ENCODE assay signal across 10 cellular contexts in the genomic region with DNA sequence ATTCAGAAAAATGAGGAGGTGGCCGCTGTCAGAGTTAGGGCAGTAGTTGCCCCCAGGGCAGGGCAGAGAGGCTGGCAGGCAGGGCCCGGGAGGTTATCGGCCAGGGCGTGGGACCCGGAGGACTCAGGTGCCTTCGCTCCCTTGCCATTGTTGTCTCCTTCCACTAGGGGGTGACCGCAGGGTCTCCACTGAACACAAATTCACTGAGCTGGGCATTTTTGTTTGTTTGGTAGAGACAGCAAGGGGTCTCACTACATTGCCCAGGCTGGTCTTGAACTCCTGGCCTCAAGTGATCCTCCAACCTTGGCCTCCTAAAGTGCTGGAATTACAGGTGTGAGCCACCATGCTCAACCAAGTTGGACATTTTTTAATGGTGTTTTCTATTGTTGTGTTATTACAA. TPM values are rescaled to one million over a fixed set of nuclear protein-coding genes. Genes with fewer than 3 reads are reported as not detected.
DNase-seq lines count a peak whose midpoint lies in the region; ATAC-seq, FAIRE-seq and TF ChIP-seq lines count a peak whose summit lies in the region.
"Had no signal": no experiment of that assay in that cellular context is flagged by ENCODE, and none has a peak within 500 bp of the region (broad histone marks: within the 10 kb centered on the region; RNA-seq: fewer than 3 reads in every experiment).

No MANE protein-coding gene starts in this region.

- peaks cover 0 to 62% (median 0%) of the 10 kb centered on the region in 3 donors for H3K36me3 ChIP-seq in Peyer's patch

- H3K27me3 ChIP-seq in Peyer's patch: no peaks in the 10 kb centered on the region

- WGBS in A549 (ENCODE audit: missing lambda C conversion rate): 68% methylated on average over 7 of the region's 7 CpGs

- H3K9me3 ChIP-seq in A549 (no peaks in the 10 kb centered on the region), Peyer's patch (no peaks in the 10 kb centered on the region)

- DNase-seq in A549 (ENCODE audit: low read depth in 1 of 2, low spot score in 1 of 2): peak; percentile 42 to 43
- peak; percentile 57 for DNase-seq in GM03348 (ENCODE audit: low spot score)
- no peak for DNase-seq in Peyer's patch
- peak in 1 of 2 donors; percentile 18 for DNase-seq in foreskin fibroblast

- no peak for FAIRE-seq in A549 (lab: Jason Lieb, UNC)
- FAIRE-seq: GM19239 had no signal

- TF ChIP-seq POLR2A in A549 (IDR thresholded peaks at IDR 0.05; ENCODE audit: low read length): no peak
- TF ChIP-seq POLR2A in Peyer's patch (IDR thresholded peaks at IDR 0.05): no peak

- H3K4me2 ChIP-seq in A549: no peak overlapping the region

- H3K27ac ChIP-seq in A549 (no peak overlapping the region), Peyer's patch (no peak overlapping the region)

- CTCF ChIA-PET in A549 (lab: Yijun Ruan, JAX): interaction anchor here (0.6 to 1.6 kb wide), 5 partner anchors 9 to 139 kb away, joined by 3 to 7 read pairs (median 4); no protein-coding TSS in a partner anchor

- peak in 1 of 2 experiments; percentile 27; a peak in 2 of 5 replicates for TF ChIP-seq RAD21 in A549 (conservative IDR thresholded peaks at IDR 0.05 in 1 of 2, IDR thresholded peaks at IDR 0.05 in 1 of 2)

- no peak overlapping the region for H3K4me3 ChIP-seq in A549
- H3K4me3 ChIP-seq in Peyer's patch: no peak overlapping the region
- H3K4me3 ChIP-seq in foreskin fibroblast (ENCODE audit: low read depth in 1 of 2, low read length in 2 of 2): no peak overlapping the region
- H3K4me3 ChIP-seq: lung had no signal

- peak; percentile 33 for TF ChIP-seq CTCF in A549 (IDR thresholded peaks at IDR 0.05)
- TF ChIP-seq CTCF in Peyer's patch (IDR thresholded peaks at IDR 0.05): peak in 5 of 6 experiments; percentile 11 to 32 (median 27)
- TF ChIP-seq CTCF in foreskin fibroblast (IDR thresholded peaks at IDR 0.05; ENCODE audit: low read depth, low read length): peak; percentile 39

- H3K4me1 ChIP-seq in A549: no peaks in the 10 kb centered on the region
- peaks cover 0 to 14% (median 2%) of the 10 kb centered on the region in 4 donors for H3K4me1 ChIP-seq in Peyer's patch

- POLR2A ChIA-PET in A549 (lab: Yijun Ruan, JAX): interaction anchor here (1.5 kb wide), 1 partner anchor 34 kb away, joined by 4 read pairs; no protein-coding TSS in a partner anchor

- peak; percentile 81 to 84; a peak in 5 of 6 replicates for ATAC-seq in A549
- ATAC-seq in GM19463 (IDR thresholded peaks at IDR 0.05; ENCODE audit: unreplicated experiment): no peak
- ATAC-seq in HG03442 (IDR thresholded peaks at IDR 0.05; ENCODE audit: unreplicated experiment): no peak
- no peak for ATAC-seq in activated CD4-positive, CD25-positive, alpha-beta regulatory T cell treated with anti-CD3 and anti-CD28 coated beads, Interleukin-2, amount 50 U/mL, for 24 hours
- ATAC-seq in GM21390 (IDR thresholded peaks at IDR 0.05; ENCODE audit: unreplicated experiment): no peak

- TF ChIP-seq EP300 in A549 (IDR thresholded peaks at IDR 0.05): no peak

TF ChIP-seq in A549, 52 proteins besides CTCF, POLR2A, EP300 and RAD21:
- TF ChIP-seq MAFK (IDR thresholded peaks at IDR 0.05; ENCODE audit: partially characterized antibody) (peak; percentile 57), POLR2AphosphoS2 (conservative IDR thresholded peaks at IDR 0.05; ENCODE audit: low read length) (no peak)

RNA-seq across cellular contexts. Expression of a gene that starts 25.1 kb away (rescaled TPM):
- polyA plus RNA-seq in A549 (2011; rRNA removed) (28.8 and 31.5 TPM in 2 replicates), A549 (2017; fragmentation: RNase III; extraction: RNeasy Plus Mini Kit Qiagen cat#74134 plus additional on column Dnase treatment) (41.4 to 42.6 TPM (median 41.8 TPM) in 3 replicates)
- 48.9 and 54.3 TPM in 2 replicates for polyA plus RNA-seq in A549 (2012; cell fraction: cytosol; rRNA removed)
- polyA plus RNA-seq in A549 (2012; cell fraction: nucleus; rRNA removed): 106 and 107 TPM in 2 replicates
- polyA minus RNA-seq in A549 (2011; rRNA and poly(A)+ RNA removed): 24.2 and 26.0 TPM in 2 replicates
- 100 to 1,000 TPM in 2 of 4 donors, 10 to 100 TPM in 2; 50.6 to 123 (median 97.7) TPM for total RNA-seq in Peyer's patch

RNA-seq across cellular contexts. Expression of a gene that starts 32.6 kb away (rescaled TPM):
- 5.1 and 8.6 TPM in 2 replicates for polyA plus RNA-seq in A549 (2011; rRNA removed)
- polyA plus RNA-seq in A549 (2012; cell fraction: cytosol; rRNA removed): 24.6 and 25.6 TPM in 2 replicates
- polyA plus RNA-seq in A549 (2012; cell fraction: nucleus; rRNA removed): 16.7 and 21.0 TPM in 2 replicates
- polyA plus RNA-seq in A549 (2017; fragmentation: RNase III; extraction: RNeasy Plus Mini Kit Qiagen cat#74134 plus additional on column Dnase treatment): 6.9 to 7.9 TPM (median 7.2 TPM) in 3 replicates
- 5.1 and 5.4 TPM in 2 replicates for polyA minus RNA-seq in A549 (2011; rRNA and poly(A)+ RNA removed)
- 10 to 100 TPM in 3 of 4 donors, 1 to 10 TPM in 1; 7.4 to 40.4 (median 21.7) TPM for total RNA-seq in Peyer's patch

Comparison
In these comparisons a context has a peak if more than half of its experiments do, and no peak if none do; other contexts are left out.
1. ATAC-seq: peak in A549 (2 of 2); none in GM19463 (single experiment), HG03442 (single experiment), activated CD4-positive, CD25-positive, alpha-beta regulatory T cell treated with anti-CD3 and anti-CD28 coated beads, Interleukin-2, amount 50 U/mL, for 24 hours (0 of 2) and GM21390 (single experiment).
2. DNase-seq: peak in A549 (2 of 2) and GM03348 (single experiment); none in Peyer's patch (0 of 3).
3. Peak in every context shown above with its lines, with median percentiles within 50 percentile points of each other: CTCF ChIP-seq.